In the genomic region with DNA sequence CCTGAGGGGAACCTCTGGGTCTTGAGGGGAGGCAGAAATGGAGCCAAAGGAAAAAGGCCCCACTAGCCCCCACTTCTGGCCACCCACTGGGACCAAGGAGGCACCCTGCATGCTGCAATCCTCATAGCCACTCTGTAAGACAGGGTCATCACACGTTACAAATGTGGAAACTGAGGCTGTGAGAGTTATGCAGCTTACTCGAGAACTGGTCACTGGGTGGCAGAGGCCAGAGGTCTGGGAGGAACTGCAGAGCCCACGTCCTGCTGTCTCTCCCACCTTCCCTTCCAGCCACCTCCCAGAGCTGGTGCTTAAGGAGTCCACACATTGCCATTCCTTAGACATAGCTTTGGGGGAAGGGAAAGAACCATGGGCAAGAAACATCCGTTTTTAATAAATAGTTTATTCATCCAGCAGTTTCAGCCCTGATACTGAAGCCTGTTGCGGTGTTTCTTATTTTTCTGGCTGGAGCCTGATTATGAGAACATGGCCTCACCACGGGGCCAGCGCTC, we compare ENCODE assay signal across 12 cellular contexts. TPM values are rescaled to one million over a fixed set of nuclear protein-coding genes. Genes with fewer than 3 reads are reported as not detected.
DNase-seq lines count a peak whose midpoint lies in the region; ATAC-seq and TF ChIP-seq lines count a peak whose summit lies in the region.
"Had no signal": no experiment of that assay in that cellular context is flagged by ENCODE, and none has a peak within 500 bp of the region (broad histone marks: within the 10 kb centered on the region; RNA-seq: fewer than 3 reads in every experiment).

No MANE protein-coding gene starts in this region.

- peak overlapping the region; percentile 11 for H3K4me2 ChIP-seq in trophoblast cell (ENCODE audit: low read length)
- H3K4me2 ChIP-seq: KMS-11 had no signal

- TF ChIP-seq CTCF in CD4-positive, alpha-beta T cell (IDR thresholded peaks at IDR 0.05): no peak
- no peak for TF ChIP-seq CTCF in heart left ventricle (IDR thresholded peaks at IDR 0.05)

- H3K9me3 Mint-ChIP-seq in CD4-positive, alpha-beta T cell: no peaks in the 10 kb centered on the region

- H3K36me3 ChIP-seq in heart left ventricle (peaks cover 0 to 41% (median 34%) of the 10 kb centered on the region in 9 donors), trophoblast cell (ENCODE audit: control insufficient read depth in 1 of 2, insufficient read depth in 2 of 2, low read length in 2 of 2) (peaks cover 32 to 34% of the 10 kb centered on the region in 2 experiments)

- peaks cover 17% of the 10 kb centered on the region for H3K4me1 Mint-ChIP-seq in CD4-positive, alpha-beta T cell (ENCODE audit: low read depth)
- H3K4me1 Mint-ChIP-seq in T-helper 17 cell: peaks cover 10% of the 10 kb centered on the region

- peak overlapping the region; percentile 58 for H4K91ac ChIP-seq in trophoblast cell (ENCODE audit: low read depth, low read length)

- H2BK12ac ChIP-seq in trophoblast cell (ENCODE audit: low read length): peak overlapping the region; percentile 70

- no peaks in the 10 kb centered on the region for H3K27me3 Mint-ChIP-seq in CD4-positive, alpha-beta T cell
- H3K27me3 Mint-ChIP-seq in T-helper 17 cell: peaks cover 13% of the 10 kb centered on the region

- ATAC-seq in CD4-positive, alpha-beta T cell (ENCODE audit: poor library complexity): no peak
- no peak for ATAC-seq in T-helper 17 cell
- ATAC-seq in heart left ventricle: peak in 1 of 4 donors; percentile 6
- ATAC-seq in GM21515 (IDR thresholded peaks at IDR 0.05; ENCODE audit: unreplicated experiment): no peak

- peak overlapping the region; percentile 69 for H2AK5ac ChIP-seq in trophoblast cell (ENCODE audit: low read length)

- H3K27ac ChIP-seq in CD4-positive, alpha-beta T cell (ENCODE audit: low read depth, low read length): no peak overlapping the region
- H3K27ac ChIP-seq in heart left ventricle (peak overlapping the region in 8 of 12 donors; percentile 25 to 74 (median 56)), trophoblast cell (ENCODE audit: low read depth, low read length) (peak overlapping the region; percentile 29)
- H3K27ac ChIP-seq: BLaER1, KMS-11 had no signal

- peak overlapping the region in 1 of 12 donors; percentile 24 for H3K4me3 ChIP-seq in heart left ventricle
- H3K4me3 ChIP-seq in trophoblast cell (ENCODE audit: low read depth, low read length): no peak overlapping the region
- H3K4me3 ChIP-seq: BLaER1 had no signal

- H3K27ac Mint-ChIP-seq in CD4-positive, alpha-beta T cell: peak overlapping the region; percentile 61
- peak overlapping the region; percentile 24 for H3K27ac Mint-ChIP-seq in T-helper 17 cell

- no peak overlapping the region for H2AFZ ChIP-seq in trophoblast cell (ENCODE audit: insufficient read depth, low read length, poor library complexity)

- H3K23ac ChIP-seq in trophoblast cell (ENCODE audit: low read length): no peak overlapping the region

- peaks cover 5% of the 10 kb centered on the region for H3K79me1 ChIP-seq in trophoblast cell (ENCODE audit: low read length)

- no peak for DNase-seq in CD4-positive, alpha-beta T cell
- DNase-seq in T-helper 17 cell (no peak), heart left ventricle (peak in 1 of 5 donors; percentile 40), trophoblast cell (no peak), NCI-H345 (lab: John Stamatoyannopoulos, UW) (no peak), NCI-H1105 treated with DMSO at 0.1 percent for 48 hours (lab: John Stamatoyannopoulos, UW) (no peak), iPS-NIHi11 (ENCODE audit: low spot score) (no peak)

- no peak overlapping the region for H3K4me3 Mint-ChIP-seq in CD4-positive, alpha-beta T cell
- no peak overlapping the region for H3K4me3 Mint-ChIP-seq in T-helper 17 cell

- H2BK120ac ChIP-seq in trophoblast cell (ENCODE audit: insufficient read depth, low read length, poor library complexity): peak overlapping the region; percentile 37

- no peaks in the 10 kb centered on the region for H3K9me3 ChIP-seq in CD4-positive, alpha-beta T cell (ENCODE audit: control insufficient read depth, low read length)
- H3K9me3 ChIP-seq in T-helper 17 cell (ENCODE audit: control insufficient read depth, low read length, poor library complexity, severe bottlenecking) (no peaks in the 10 kb centered on the region), heart left ventricle (peaks cover 0 to 5% (median 0%) of the 10 kb centered on the region in 12 donors), trophoblast cell (ENCODE audit: insufficient read depth, low read depth, low read length) (peaks cover 3% of the 10 kb centered on the region)
- H3K9me3 ChIP-seq: BLaER1 had no signal

- H3K27me3 ChIP-seq in CD4-positive, alpha-beta T cell (ENCODE audit: control insufficient read depth, insufficient read depth, low read length): no peaks in the 10 kb centered on the region
- H3K27me3 ChIP-seq in heart left ventricle (no peaks in the 10 kb centered on the region), trophoblast cell (ENCODE audit: insufficient read depth, low read length) (no peaks in the 10 kb centered on the region)
- H3K27me3 ChIP-seq: BLaER1 had no signal

- H2BK5ac ChIP-seq in trophoblast cell (ENCODE audit: low read depth, low read length, poor library complexity): peak overlapping the region; percentile 25

- CTCF ChIA-PET in CD4-positive, alpha-beta T cell (lab: Charles Lee): interaction anchor here (0.7 to 2.8 kb wide), 23 partner anchors 9 to 515 kb away, joined by 3 to 39 read pairs (median 3); a partner anchor contains a TSS

- TF ChIP-seq POLR2A in heart left ventricle (IDR thresholded peaks at IDR 0.05): no peak

- H4K12ac ChIP-seq in trophoblast cell (ENCODE audit: low read depth, low read length): no peak overlapping the region

- H3K79me2 ChIP-seq in trophoblast cell (ENCODE audit: control insufficient read depth, insufficient read depth, low read length, poor library complexity): peaks cover 1% of the 10 kb centered on the region

- H3K4me1 ChIP-seq in heart left ventricle: peaks cover 0 to 37% (median 27%) of the 10 kb centered on the region in 12 donors
- H3K4me1 ChIP-seq in trophoblast cell (ENCODE audit: control insufficient read depth in 1 of 2, insufficient read depth in 2 of 2, low read length in 2 of 2): peaks cover 14 to 15% of the 10 kb centered on the region in 2 experiments

- H3K14ac ChIP-seq in trophoblast cell (ENCODE audit: low read length): peak overlapping the region; percentile 35

- no peak overlapping the region for H3K18ac ChIP-seq in trophoblast cell (ENCODE audit: low read length)

- peaks cover 39% of the 10 kb centered on the region for H3K36me3 Mint-ChIP-seq in CD4-positive, alpha-beta T cell (ENCODE audit: low read depth)
- H3K36me3 Mint-ChIP-seq in T-helper 17 cell (ENCODE audit: low read depth): peaks cover 2% of the 10 kb centered on the region

- peak overlapping the region; percentile 23 for H4K8ac ChIP-seq in trophoblast cell (ENCODE audit: low read depth, low read length)

- intact Hi-C loops in CD4-positive, alpha-beta T cell (cut with DNase I, micrococcal nuclease): loop anchor here (1.0 kb wide), 2 partner anchors 256 to 383 kb away; no protein-coding TSS in a partner anchor
- intact Hi-C loops in heart left ventricle (cut with DNase I): loop anchor here in 8 of 10 donors (1.0 to 5.0 kb wide), 8 partner anchors 41 to 384 kb away; a partner anchor contains a TSS

- POLR2A ChIA-PET in CD4-positive, alpha-beta T cell (lab: Charles Lee): interaction anchor here (0.8 to 2.8 kb wide), 4 partner anchors 9 to 257 kb away, joined by 3 to 10 read pairs (median 7); a partner anchor contains a TSS

- H3K4ac ChIP-seq in trophoblast cell (ENCODE audit: low read depth, low read length): no peak overlapping the region

- WGBS in heart left ventricle, 4 donors: 27 to 47% (median 33%) methylated on average over 7 of the region's 7 CpGs
- no CpG with 5 or more reads among the region's 7 CpGs for WGBS in trophoblast cell (ENCODE audit: extremely low coverage, insufficient coverage, insufficient read length)

- no peak overlapping the region for H3K9ac ChIP-seq in trophoblast cell (ENCODE audit: low read length)
- H3K9ac ChIP-seq: KMS-11 had no signal

RNA-seq across cellular contexts. Expression of a gene that starts 18.0 kb away (rescaled TPM):
- total RNA-seq in CD4-positive, alpha-beta T cell: 100 to 1,000 TPM; 122 to 124 TPM
- 100 to 1,000 TPM; 101 to 120 TPM for total RNA-seq in T-helper 17 cell
- 10 to 100 TPM; 21.2 to 41.5 (median 25.7) TPM for total RNA-seq in heart left ventricle
- 10 to 100 TPM; 29.9 to 51.3 TPM for polyA plus RNA-seq in heart left ventricle
- 28.0 TPM in 2 replicates for polyA plus RNA-seq in trophoblast cell (2013)

RNA-seq across cellular contexts. Expression of a gene that starts 24.2 kb away (rescaled TPM):
- not detected for total RNA-seq in CD4-positive, alpha-beta T cell
- total RNA-seq in T-helper 17 cell (not detected), heart left ventricle (10 to 100 TPM; 11.7 to 72.4 (median 30.8) TPM)
- polyA plus RNA-seq in heart left ventricle: 10 to 100 TPM; 16.9 to 59.2 TPM
- polyA plus RNA-seq in trophoblast cell (2013): 1.4 and 1.5 TPM in 2 replicates

RNA-seq across cellular contexts. Expression of a gene that starts 32.9 kb away (rescaled TPM):
- total RNA-seq in CD4-positive, alpha-beta T cell: not detected
- total RNA-seq in T-helper 17 cell (not detected), heart left ventricle (not detected)
- polyA plus RNA-seq in heart left ventricle: not detected
- polyA plus RNA-seq in trophoblast cell (2013): 0.10 TPM in 1 of 2 replicates, not detected in the other
- total RNA-seq: fibroblast of villous mesenchyme, myocyte had no signal

RNA-seq across cellular contexts. Expression of a gene that starts 59.4 kb away (rescaled TPM):
- total RNA-seq in CD4-positive, alpha-beta T cell: 1 to 10 TPM; 8.7 to 9.3 TPM
- 10 to 100 TPM; 17.3 to 19.8 TPM for total RNA-seq in T-helper 17 cell
- total RNA-seq in heart left ventricle: 100 to 1,000 TPM in 8 of 9 donors, 10 to 100 TPM in 1; 88.5 to 298 (median 195) TPM
- polyA plus RNA-seq in heart left ventricle: 100 to 1,000 TPM; 123 to 496 TPM
- 65.9 and 67.3 TPM in 2 replicates for polyA plus RNA-seq in trophoblast cell (2013)

Comparison
In these comparisons a context has a peak if more than half of its experiments do, and no peak if none do; other contexts are left out.
1. RNA of a gene that starts 24.2 kb away (total RNA-seq): 11.7 to 72.4 TPM in heart left ventricle; not detected in CD4-positive, alpha-beta T cell and not detected in T-helper 17 cell; every median in the first group is over 10 times any median in the second.